ENCODE assay signal across 1 cellular context in genomic region chr12:53325539-53326061, GRCh38.
TF ChIP-seq lines count a peak whose summit lies in the region.

No MANE protein-coding gene starts in this region.

TF ChIP-seq in A549, 52 proteins besides CTCF, POLR2A, EP300 and RAD21:
- TF ChIP-seq FOXS1 (CRISPR knock-in tag; IDR thresholded peaks at IDR 0.05) (no peak), EHMT2 (IDR thresholded peaks at IDR 0.05; ENCODE audit: low read depth) (no peak), RFX5 (IDR thresholded peaks at IDR 0.05) (no peak), FOSL2 (IDR thresholded peaks at IDR 0.05) (no peak), FOSL2 (CRISPR knock-in tag; IDR thresholded peaks at IDR 0.05) (no peak), PBX3 (IDR thresholded peaks at IDR 0.05) (no peak), REST (IDR thresholded peaks at IDR 0.05) (no peak), BHLHE40 (IDR thresholded peaks at IDR 0.05; ENCODE audit: low read depth, low read length) (no peak), NFE2L2 (conservative IDR thresholded peaks at IDR 0.05; ENCODE audit: low read length) (no peak), ESRRA (IDR thresholded peaks at IDR 0.05; ENCODE audit: borderline replicate concordance, low read length) (no peak), ZNF302 (CRISPR knock-in tag; IDR thresholded peaks at IDR 0.05) (no peak), TFCP2L1 (CRISPR knock-in tag; IDR thresholded peaks at IDR 0.05) (no peak)
